In the genomic region with DNA sequence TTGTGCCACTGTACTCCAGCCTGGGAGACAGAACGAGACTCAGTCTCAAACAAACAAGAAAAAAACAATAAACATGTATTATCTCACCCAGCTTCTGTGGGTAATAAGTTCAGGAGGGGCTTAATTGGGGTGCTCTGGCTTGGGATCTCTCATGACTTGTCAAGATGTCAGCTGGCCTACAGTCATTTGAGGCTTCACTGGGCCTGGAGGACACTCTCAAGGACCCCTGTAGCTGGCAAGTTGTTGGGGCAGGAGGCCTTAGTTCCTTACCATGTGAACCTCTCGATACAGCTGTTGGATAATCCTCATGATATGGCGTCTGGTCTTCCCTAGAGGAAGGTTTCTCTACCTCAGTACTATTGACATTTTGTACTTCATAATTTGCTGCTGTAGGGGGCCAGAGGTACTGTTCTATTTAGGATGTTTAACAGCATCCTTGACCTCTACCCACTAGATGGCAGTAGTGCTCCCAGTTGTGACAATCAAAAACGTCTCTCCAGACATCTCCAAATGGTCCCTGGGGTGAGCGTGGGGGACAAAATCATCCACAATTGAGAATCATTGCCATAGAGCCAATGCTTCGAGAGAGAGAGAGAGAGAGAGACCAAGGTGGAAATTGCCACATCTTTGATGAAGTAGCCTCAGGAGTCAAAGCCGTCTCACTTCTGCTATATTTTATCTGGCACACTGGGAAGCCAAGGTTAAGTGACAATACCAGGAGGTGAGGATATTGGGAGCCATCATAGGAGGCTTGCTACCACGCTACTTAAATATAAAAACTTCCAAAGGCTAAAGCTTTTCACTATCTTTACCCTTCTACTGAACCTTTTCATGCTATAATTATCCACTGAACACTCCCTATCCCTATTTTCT, we compare ENCODE assay signal across 8 cellular contexts. TPM values are rescaled to one million over a fixed set of nuclear protein-coding genes. Genes with fewer than 3 reads are reported as not detected.
A peak's percentile ranks its signal among the peaks of the same experiment; 100 is the strongest.
DNase-seq lines count a peak whose midpoint lies in the region; ATAC-seq and TF ChIP-seq lines count a peak whose summit lies in the region.

No MANE protein-coding gene starts in this region.

- intact Hi-C loops in OCI-LY7 (cut with micrococcal nuclease; ENCODE audit: unreplicated experiment) = loop anchor here (1.0 to 5.0 kb wide), 3 partner anchors 22 to 535 kb away; no protein-coding TSS in a partner anchor
- intact Hi-C loops in thyroid gland (cut with DNase I) = no loop called here

- H3K36me3 ChIP-seq in KMS-11 (ENCODE audit: insufficient read depth) (no peaks in the 10 kb centered on the region), OCI-LY7 (ENCODE audit: insufficient read depth, low read length) (no peaks in the 10 kb centered on the region), thyroid gland (no peaks in the 10 kb centered on the region)

- H3K36me3 Mint-ChIP-seq in nephron (ENCODE audit: low read depth) = no peaks in the 10 kb centered on the region

- H3K4me2 ChIP-seq in KMS-11 = peak overlapping the region; percentile 15; the same call in 1 of the 2 replicates
- H3K4me2 ChIP-seq in OCI-LY7 (ENCODE audit: low read length) = peak overlapping the region; percentile 38

- no peak overlapping the region for H3K9ac ChIP-seq in KMS-11

- ATAC-seq in GM19035 (IDR thresholded peaks at IDR 0.05; ENCODE audit: unreplicated experiment) (peak; percentile 63), esophagus mucosa (peak; percentile 77)

- POLR2A ChIA-PET in OCI-LY7 (lab: Charles Lee) = interaction anchor here (0.5 to 2.2 kb wide), 5 partner anchors 21 to 291 kb away, joined by 3 to 6 read pairs (median 3); no protein-coding TSS in a partner anchor

- peak; percentile 90 for TF ChIP-seq CTCF in KMS-11 (conservative IDR thresholded peaks at IDR 0.05; ENCODE audit: low read depth, low read length)
- TF ChIP-seq CTCF in OCI-LY7 (conservative IDR thresholded peaks at IDR 0.05; ENCODE audit: low read length) = peak; percentile 97
- peak; percentile 57 to 67 (median 62) for TF ChIP-seq CTCF in nephron (IDR thresholded peaks at IDR 0.05; ENCODE audit: unreplicated experiment in 3 of 3)
- peak; percentile 31 to 74 (median 54) for TF ChIP-seq CTCF in thyroid gland (IDR thresholded peaks at IDR 0.05)

- peak; percentile 57 for DNase-seq in AG08395 (ENCODE audit: low spot score)
- peak; percentile 88 for DNase-seq in OCI-LY7 (ENCODE audit: low spot score)
- DNase-seq in activated CD8-positive, alpha-beta memory T cell treated with anti-CD3 and anti-CD28 coated beads, Interleukin-2, amount 50 U/mL, for 24 hours (ENCODE audit: extremely low read depth) = peak; percentile 41
- peak; percentile 26 to 31 for DNase-seq in thyroid gland

- no peak overlapping the region for H3K4me3 ChIP-seq in KMS-11 (IDR thresholded peaks at IDR 0.05; ENCODE audit: insufficient read depth, low read depth, low read length)
- H3K4me3 ChIP-seq in OCI-LY7 (ENCODE audit: low read depth, low read length, poor library complexity, severe bottlenecking) = no peak overlapping the region
- no peak overlapping the region for H3K4me3 ChIP-seq in thyroid gland (replicated peaks in 1 of 3)

- no peaks in the 10 kb centered on the region for H4K20me1 ChIP-seq in KMS-11 (ENCODE audit: insufficient read depth)
- H4K20me1 ChIP-seq in OCI-LY7 (ENCODE audit: insufficient read depth, low read length) = no peaks in the 10 kb centered on the region

- no peak overlapping the region for H3K4me3 Mint-ChIP-seq in nephron

- no peak overlapping the region for H3K27ac Mint-ChIP-seq in nephron

- H3K9me3 ChIP-seq in OCI-LY7 (ENCODE audit: low read length) (no peaks in the 10 kb centered on the region), thyroid gland (no peaks in the 10 kb centered on the region)

- no peaks in the 10 kb centered on the region for H3K9me2 ChIP-seq in OCI-LY7 (ENCODE audit: insufficient read depth, low read length)

- peaks cover 3% of the 10 kb centered on the region for H3K4me1 Mint-ChIP-seq in nephron

- H3K27me3 Mint-ChIP-seq in nephron (ENCODE audit: low read depth) = peaks cover 4% of the 10 kb centered on the region

- no peaks in the 10 kb centered on the region for H3K79me2 ChIP-seq in KMS-11 (ENCODE audit: insufficient read depth, low read depth)
- H3K79me2 ChIP-seq in OCI-LY7 (ENCODE audit: insufficient read depth, low read depth, low read length) = no peaks in the 10 kb centered on the region

- no peak overlapping the region for H3K27ac ChIP-seq in KMS-11
- H3K27ac ChIP-seq in OCI-LY7 (ENCODE audit: low read depth, low read length, poor library complexity, severe bottlenecking) = no peak overlapping the region
- no peak overlapping the region for H3K27ac ChIP-seq in thyroid gland

- TF ChIP-seq POLR2A in thyroid gland (IDR thresholded peaks at IDR 0.05) = no peak

- CTCF ChIA-PET in OCI-LY7 (lab: Charles Lee; ENCODE audit: unreplicated experiment) = no interaction called here

- H2AFZ ChIP-seq in KMS-11 (ENCODE audit: low read depth) (peak overlapping the region; percentile 32; the same call in 1 of the 2 replicates), OCI-LY7 (ENCODE audit: low read length) (peak overlapping the region; percentile 81)

- no TSS peak for BruUV-seq in OCI-LY7 (replicated peaks; lab: Mats Ljungman, UMichigan)

- WGBS in thyroid gland, 2 donors = 33 to 41% methylated on average over 8 of the region's 8 CpGs

- H3K27me3 ChIP-seq in KMS-11 (ENCODE audit: insufficient read depth, low read depth) (no peaks in the 10 kb centered on the region), thyroid gland (no peaks in the 10 kb centered on the region)

- H3K4me1 ChIP-seq in KMS-11 (ENCODE audit: low read depth, poor library complexity, severe bottlenecking) (peaks cover 19% of the 10 kb centered on the region), OCI-LY7 (ENCODE audit: insufficient read depth, low read length, poor library complexity, severe bottlenecking) (peaks cover 8% of the 10 kb centered on the region), thyroid gland (no peaks in the 10 kb centered on the region)

- H3K9me3 Mint-ChIP-seq in nephron = no peaks in the 10 kb centered on the region

RNA-seq across cellular contexts. Expression of gene SLTM, which starts 23.9 kb away (rescaled TPM):
- total RNA-seq in OCI-LY7 (2014; rRNA removed; shearing (Covaris generic)) = 103 and 158 TPM in 2 replicates
- total RNA-seq in OCI-LY7 (2022) = 121 and 129 TPM in 2 replicates
- total RNA-seq in esophagus mucosa = 53.4 TPM
- total RNA-seq in thyroid gland = 100 to 1,000 TPM; 129 to 166 (median 151) TPM

RNA-seq across cellular contexts. Expression of gene RNF111, which starts 30.1 kb away (rescaled TPM):
- 19.2 and 20.4 TPM in 2 replicates for total RNA-seq in OCI-LY7 (2014; rRNA removed; shearing (Covaris generic))
- total RNA-seq in OCI-LY7 (2022) (41.6 and 42.7 TPM in 2 replicates), esophagus mucosa (21.0 TPM), thyroid gland (10 to 100 TPM; 19.1 to 33.2 (median 27.4) TPM)

Comparison
In these comparisons a context has a peak if more than half of its experiments do, and no peak if none do; other contexts are left out.
1. DNase-seq: peak in every context shown above with its lines; median percentile 88 in OCI-LY7; 57 in AG08395; 41 in activated CD8-positive, alpha-beta memory T cell treated with anti-CD3 and anti-CD28 coated beads, Interleukin-2, amount 50 U/mL, for 24 hours; 28 in thyroid gland.